ENCODE assay signal across 8 cellular contexts in genomic region chr2:233386382-233387041, GRCh38. TPM values are rescaled to one million over a fixed set of nuclear protein-coding genes. Genes with fewer than 3 reads are reported as not detected.
DNase-seq lines count a peak whose midpoint lies in the region; ATAC-seq and TF ChIP-seq lines count a peak whose summit lies in the region.

No MANE protein-coding gene starts in this region.

- H3K79me1 ChIP-seq in trophoblast cell (ENCODE audit: low read length), result no peaks in the 10 kb centered on the region

- no peak for TF ChIP-seq RAD21 in SK-N-SH (IDR thresholded peaks at IDR 0.05; ENCODE audit: low read length)

- TF ChIP-seq EP300 in SK-N-SH (IDR thresholded peaks at IDR 0.05; ENCODE audit: borderline replicate concordance in 1 of 2, low read depth in 1 of 2, low read length in 1 of 2), result no peak

- CTCF ChIA-PET in SK-N-SH (lab: Yijun Ruan, JAX), result interaction anchor here (0.6 to 1.7 kb wide), 2 partner anchors 27 to 57 kb away, joined by 3 to 7 read pairs; no protein-coding TSS in a partner anchor

- H3K9me2 ChIP-seq in DOHH2 (replicated peaks; ENCODE audit: control insufficient read depth, low read length), result no peaks in the 10 kb centered on the region
- H3K9me2 ChIP-seq in SK-N-SH, result no peaks in the 10 kb centered on the region

- H4K91ac ChIP-seq in trophoblast cell (ENCODE audit: low read depth, low read length), result no peak overlapping the region

- H3K9ac ChIP-seq in SK-N-SH, result no peak overlapping the region
- no peak overlapping the region for H3K9ac ChIP-seq in fibroblast of lung (ENCODE audit: insufficient read depth, low read length)
- H3K9ac ChIP-seq in trophoblast cell (ENCODE audit: low read length), result no peak overlapping the region

- DNase-seq in SK-N-SH (no peak), fibroblast of lung (ENCODE audit: low read depth in 2 of 2) (peak; percentile 69 to 83), trophoblast cell (no peak)

- H3K79me2 ChIP-seq in DOHH2 (ENCODE audit: control insufficient read depth, low read length) (peaks cover 64% of the 10 kb centered on the region), SK-N-SH (ENCODE audit: insufficient read depth) (peaks cover 44% of the 10 kb centered on the region; the same call in 1 of the 2 replicates), fibroblast of lung (ENCODE audit: control insufficient read depth, insufficient read depth, low read length) (no peaks in the 10 kb centered on the region), trophoblast cell (ENCODE audit: control insufficient read depth, insufficient read depth, low read length, poor library complexity) (no peaks in the 10 kb centered on the region)

- TF ChIP-seq CTCF in DOHH2 (IDR thresholded peaks at IDR 0.05; ENCODE audit: low read depth, low read length, poor library complexity, severe bottlenecking) (no peak), SK-N-SH (IDR thresholded peaks at IDR 0.05) (no peak), fibroblast of lung (conservative IDR thresholded peaks at IDR 0.05 in 1 of 2, IDR thresholded peaks at IDR 0.05 in 1 of 2; ENCODE audit: low read depth in 1 of 2, low read length in 2 of 2) (no peak)

- H3K9me3 ChIP-seq in DOHH2 (ENCODE audit: control insufficient read depth, insufficient read depth, low read length) (no peaks in the 10 kb centered on the region), SK-N-SH (no peaks in the 10 kb centered on the region), fibroblast of lung (ENCODE audit: control insufficient read depth, insufficient read depth, low read depth, low read length) (no peaks in the 10 kb centered on the region), trophoblast cell (ENCODE audit: insufficient read depth, low read depth, low read length) (no peaks in the 10 kb centered on the region)

- H2BK120ac ChIP-seq in trophoblast cell (ENCODE audit: insufficient read depth, low read length, poor library complexity), result no peak overlapping the region

- H3K27me3 ChIP-seq in DOHH2 (ENCODE audit: control insufficient read depth, low read length) (no peaks in the 10 kb centered on the region), SK-N-SH (ENCODE audit: insufficient read depth) (no peaks in the 10 kb centered on the region), fibroblast of lung (ENCODE audit: control insufficient read depth, insufficient read depth, low read length) (no peaks in the 10 kb centered on the region), trophoblast cell (ENCODE audit: insufficient read depth, low read length) (no peaks in the 10 kb centered on the region)

- WGBS in SK-N-SH (ENCODE audit: low lambda C conversion rate), result 65% methylated on average over 10 of the region's 13 CpGs
- WGBS in trophoblast cell (ENCODE audit: extremely low coverage, insufficient coverage, insufficient read length), result no CpG with 5 or more reads among the region's 13 CpGs

- ATAC-seq in GM18517 (IDR thresholded peaks at IDR 0.05; ENCODE audit: unreplicated experiment) (no peak), HG03457 (IDR thresholded peaks at IDR 0.05; ENCODE audit: unreplicated experiment) (no peak), GM21515 (IDR thresholded peaks at IDR 0.05; ENCODE audit: unreplicated experiment) (no peak), HG03095 (IDR thresholded peaks at IDR 0.05; ENCODE audit: unreplicated experiment) (no peak)

- H4K8ac ChIP-seq in trophoblast cell (ENCODE audit: low read depth, low read length), result no peak overlapping the region

- H3F3A ChIP-seq in DOHH2 (ENCODE audit: control insufficient read depth, insufficient read depth), result peaks cover 14% of the 10 kb centered on the region
- H3F3A ChIP-seq in SK-N-SH (replicated peaks; ENCODE audit: insufficient read depth), result peaks cover 5% of the 10 kb centered on the region

- H2AK5ac ChIP-seq in trophoblast cell (ENCODE audit: low read length), result no peak overlapping the region

- no peak overlapping the region for H3K14ac ChIP-seq in trophoblast cell (ENCODE audit: low read length)

- H3K4me2 ChIP-seq in DOHH2 (ENCODE audit: low read length), result peak overlapping the region; percentile 88
- H3K4me2 ChIP-seq in SK-N-SH, result peak overlapping the region; percentile 40
- H3K4me2 ChIP-seq in fibroblast of lung (ENCODE audit: extremely low read depth, insufficient read depth, low read length), result peak overlapping the region; percentile 18
- no peak overlapping the region for H3K4me2 ChIP-seq in trophoblast cell (ENCODE audit: low read length)

- H3K4me1 ChIP-seq in DOHH2 (ENCODE audit: control insufficient read depth, low read length), result peaks cover 68% of the 10 kb centered on the region
- H3K4me1 ChIP-seq in SK-N-SH (ENCODE audit: control insufficient read depth in 1 of 2, insufficient read depth in 2 of 2, low read depth in 1 of 2, low read length in 1 of 2), result peaks cover 20 to 41% of the 10 kb centered on the region in 2 experiments
- H3K4me1 ChIP-seq in fibroblast of lung (ENCODE audit: control insufficient read depth, extremely low read depth, insufficient read depth, low read length), result peaks cover 17% of the 10 kb centered on the region
- no peaks in the 10 kb centered on the region for H3K4me1 ChIP-seq in trophoblast cell (ENCODE audit: control insufficient read depth in 1 of 2, insufficient read depth in 2 of 2, low read length in 2 of 2)

- peak overlapping the region; percentile 90 for H3K27ac ChIP-seq in DOHH2 (ENCODE audit: low read depth, low read length)
- peak overlapping the region in 1 of 2 experiments; percentile 83; a peak in 1 of 4 replicates for H3K27ac ChIP-seq in SK-N-SH (ENCODE audit: low read depth in 2 of 2, low read length in 1 of 2)
- peak overlapping the region; percentile 63 for H3K27ac ChIP-seq in fibroblast of lung (ENCODE audit: insufficient read depth, low read length)
- H3K27ac ChIP-seq in trophoblast cell (ENCODE audit: low read depth, low read length), result no peak overlapping the region

- POLR2A ChIA-PET in SK-N-SH (lab: Yijun Ruan, JAX), result no interaction called here

- H4K12ac ChIP-seq in trophoblast cell (ENCODE audit: low read depth, low read length), result no peak overlapping the region

- H2BK5ac ChIP-seq in trophoblast cell (ENCODE audit: low read depth, low read length, poor library complexity), result no peak overlapping the region

- H3K23ac ChIP-seq in trophoblast cell (ENCODE audit: low read length), result no peak overlapping the region

- peak overlapping the region; percentile 67 for H3K4me3 ChIP-seq in DOHH2 (ENCODE audit: low read length)
- H3K4me3 ChIP-seq in SK-N-SH (ENCODE audit: low read depth in 2 of 2, low read length in 1 of 2), result no peak overlapping the region
- H3K4me3 ChIP-seq in fibroblast of lung (replicated peaks in 1 of 4; ENCODE audit: control extremely low read depth in 1 of 4, insufficient read depth in 1 of 4, low read depth in 3 of 4, low read length in 4 of 4), result peak overlapping the region in 1 of 4 experiments; percentile 4
- no peak overlapping the region for H3K4me3 ChIP-seq in trophoblast cell (ENCODE audit: low read depth, low read length)

- H3K18ac ChIP-seq in trophoblast cell (ENCODE audit: low read length), result peak overlapping the region; percentile 6

- H4K20me1 ChIP-seq in DOHH2 (ENCODE audit: control insufficient read depth, insufficient read depth, low read depth, low read length), result peaks cover 14% of the 10 kb centered on the region
- H4K20me1 ChIP-seq in SK-N-SH (ENCODE audit: insufficient read depth), result peaks cover 38% of the 10 kb centered on the region
- H4K20me1 ChIP-seq in fibroblast of lung (ENCODE audit: control insufficient read depth, extremely low read depth, insufficient read depth, low read length), result no peaks in the 10 kb centered on the region

- no peak overlapping the region for H2AFZ ChIP-seq in SK-N-SH (ENCODE audit: low read depth)
- no peak overlapping the region for H2AFZ ChIP-seq in fibroblast of lung (ENCODE audit: low read length)
- H2AFZ ChIP-seq in trophoblast cell (ENCODE audit: insufficient read depth, low read length, poor library complexity), result no peak overlapping the region

- no peak overlapping the region for H2BK12ac ChIP-seq in trophoblast cell (ENCODE audit: low read length)

- peaks cover 38% of the 10 kb centered on the region for H3K36me3 ChIP-seq in DOHH2 (ENCODE audit: control insufficient read depth, low read length)
- H3K36me3 ChIP-seq in SK-N-SH (replicated peaks in 1 of 2; ENCODE audit: control insufficient read depth in 1 of 2, insufficient read depth in 2 of 2, low read length in 1 of 2), result peaks cover 0 to 11% of the 10 kb centered on the region in 2 experiments
- H3K36me3 ChIP-seq in fibroblast of lung (ENCODE audit: control insufficient read depth, insufficient read depth, low read length), result no peaks in the 10 kb centered on the region
- H3K36me3 ChIP-seq in trophoblast cell (ENCODE audit: control insufficient read depth in 1 of 2, insufficient read depth in 2 of 2, low read length in 2 of 2), result no peaks in the 10 kb centered on the region

- H3K4ac ChIP-seq in trophoblast cell (ENCODE audit: low read depth, low read length), result no peak overlapping the region

TF ChIP-seq in SK-N-SH, 30 proteins besides CTCF, POLR2A, EP300 and RAD21 (continues in another document):
- no peak for TF ChIP-seq EZH2phosphoT487 (IDR thresholded peaks at IDR 0.05; ENCODE audit: borderline replicate concordance, low read depth)
- TF ChIP-seq RXRA (IDR thresholded peaks at IDR 0.05; ENCODE audit: borderline replicate concordance, low read depth), result no peak
- TF ChIP-seq JUND (IDR thresholded peaks at IDR 0.05), result no peak
- TF ChIP-seq RCOR1 (IDR thresholded peaks at IDR 0.05; ENCODE audit: low read length), result no peak
- TF ChIP-seq CHD2 (IDR thresholded peaks at IDR 0.05; ENCODE audit: low read length, partially characterized antibody), result no peak
- TF ChIP-seq TAF1 (IDR thresholded peaks at IDR 0.05; ENCODE audit: borderline replicate concordance, low read depth, low read length), result no peak
- peak; percentile 67 for TF ChIP-seq NFIC (IDR thresholded peaks at IDR 0.05; ENCODE audit: borderline replicate concordance)
- TF ChIP-seq NRF1 (IDR thresholded peaks at IDR 0.05; ENCODE audit: low read depth, low read length), result no peak
- TF ChIP-seq TCF12 (IDR thresholded peaks at IDR 0.05), result no peak
- no peak for TF ChIP-seq YY1 (IDR thresholded peaks at IDR 0.05; ENCODE audit: low read depth)

RNA-seq across cellular contexts. Expression of gene DGKD, which starts 32.2 kb away (rescaled TPM):
- polyA plus RNA-seq in SK-N-SH (2012; rRNA removed), result 17.7 and 21.7 TPM in 2 replicates
- 8.0 and 10.4 TPM in 2 replicates for polyA plus RNA-seq in SK-N-SH (2012; cell fraction: cytosol; rRNA removed)
- polyA plus RNA-seq in SK-N-SH (2012; cell fraction: nucleus; rRNA removed), result 75.5 and 81.2 TPM in 2 replicates
- 8.2 and 9.9 TPM in 2 replicates for total RNA-seq in fibroblast of lung
- 6.0 and 6.2 TPM in 2 replicates for polyA plus RNA-seq in fibroblast of lung
- polyA plus RNA-seq in fibroblast of lung (2012), result 3.8 and 4.3 TPM in 2 replicates
- 11.1 and 35.9 TPM in 2 replicates for polyA minus RNA-seq in fibroblast of lung (ENCODE audit: low replicate concordance)
- 14.2 and 15.7 TPM in 2 replicates for polyA plus RNA-seq in trophoblast cell (2013)

Comparison
In these comparisons a context has a peak if more than half of its experiments do, and no peak if none do; other contexts are left out.
1. DNase-seq: peak in fibroblast of lung (2 of 2); none in SK-N-SH (single experiment) and trophoblast cell (0 of 2).